Comparison of ENCODE assay signal across 23 cellular contexts in genomic region chr5:59164041-59164830, GRCh38.
A peak's percentile ranks its signal among the peaks of the same experiment; 100 is the strongest.
DNase-seq lines count a peak whose midpoint lies in the region; ATAC-seq and TF ChIP-seq lines count a peak whose summit lies in the region.
"Had no signal": no experiment of that assay in that cellular context is flagged by ENCODE, and none has a peak within 500 bp of the region (broad histone marks: within the 10 kb centered on the region; RNA-seq: fewer than 3 reads in every experiment).

No MANE protein-coding gene starts in this region.

- H3K27ac ChIP-seq in ACC112 (ENCODE audit: low read depth, low read length) = peak overlapping the region; percentile 73
- H3K27ac ChIP-seq in brain microvascular endothelial cell = peak overlapping the region; percentile 69
- H3K27ac ChIP-seq: ascending aorta, coronary artery, spleen had no signal

- peak overlapping the region; percentile 90 for H2AFZ ChIP-seq in ACC112 (ENCODE audit: low read length, unreplicated experiment)

- peak overlapping the region; percentile 27; the same call in 1 of the 2 replicates for H3K4me3 ChIP-seq in ACC112 (ENCODE audit: low read depth, low read length)
- no peak overlapping the region for H3K4me3 ChIP-seq in brain microvascular endothelial cell (ENCODE audit: low read depth, low read length)
- H3K4me3 ChIP-seq in fibroblast of the aortic adventitia (ENCODE audit: low read depth, low read length) = no peak overlapping the region
- H3K4me3 ChIP-seq: ascending aorta, coronary artery, spleen had no signal

- TF ChIP-seq CTCF in brain microvascular endothelial cell (IDR thresholded peaks at IDR 0.05; ENCODE audit: low read depth, low read length, missing control alignments) (no peak), fibroblast of the aortic adventitia (IDR thresholded peaks at IDR 0.05; ENCODE audit: insufficient read depth, low read length) (no peak)

- H3K36me3 ChIP-seq in ACC112 (ENCODE audit: insufficient read depth, low read length) (no peaks in the 10 kb centered on the region), brain microvascular endothelial cell (replicated peaks) (no peaks in the 10 kb centered on the region)
- H3K36me3 ChIP-seq: ascending aorta, spleen had no signal

- H3K27me3 ChIP-seq in ACC112 (ENCODE audit: insufficient read depth, low read length) (no peaks in the 10 kb centered on the region), brain microvascular endothelial cell (replicated peaks) (no peaks in the 10 kb centered on the region)
- H3K27me3 ChIP-seq: ascending aorta, spleen had no signal

- H3K79me2 ChIP-seq in ACC112 (ENCODE audit: control insufficient read depth, insufficient read depth, low read length, unreplicated experiment) = no peaks in the 10 kb centered on the region

- H3K4me1 ChIP-seq in ACC112 (ENCODE audit: control insufficient read depth, insufficient read depth, low read length, unreplicated experiment) = peaks cover 13% of the 10 kb centered on the region
- H3K4me1 ChIP-seq: ascending aorta, spleen had no signal

- no peak for ATAC-seq in GM18861 (IDR thresholded peaks at IDR 0.05; ENCODE audit: unreplicated experiment)
- ATAC-seq: left ventricle myocardium superior had no signal

- in situ Hi-C loops in brain microvascular endothelial cell (cut with HindIII; ENCODE audit: low pct_ligation_motif_present, low sequenced_read_pairs) = no loop called here

- DNase-seq in ELR (ENCODE audit: low read depth) (peak; percentile 45), brain microvascular endothelial cell (peak; percentile 22), fibroblast of the aortic adventitia (ENCODE audit: low read depth) (peak; percentile 25), DMS79 treated with DMSO at 0.1 percent for 48 hours (lab: John Stamatoyannopoulos, UW) (no peak), glomerular visceral epithelial cell (ENCODE audit: extremely low spot score) (no peak)
- DNase-seq in activated CD4-positive, CD25-positive, alpha-beta regulatory T cell treated with anti-CD3 and anti-CD28 coated beads, Interleukin-2, amount 50 U/mL, for 72 hours = no peak
- DNase-seq: activated CD4-positive, alpha-beta T cell treated with anti-CD3 and anti-CD28 coated beads, Interleukin-2, amount 10 ng/mL, durations not matched to agents 7 days and 5 days; activated naive CD4-positive, alpha-beta T cell treated with anti-CD3 and anti-CD28 coated beads, Interleukin-2, amount 10 ng/mL, durations not matched to agents 7 days and 5 days; activated T-cell treated with anti-CD3 and anti-CD28 coated beads, Interleukin-2, amount 50 U/mL, for 1 hour; Calu3; glutamatergic neuron; left ventricle myocardium superior; NCI-H1092; NCI-H2081; NCI-H510A; RPMI8226; spleen; stimulated activated CD4-positive, alpha-beta T cell treated with anti-CD3 and anti-CD28 coated beads, Interleukin-4, amount 100 ng/mL, for 4 hours; SW 1271 had no signal

Comparison
In these comparisons a context has a peak if more than half of its experiments do, and no peak if none do; other contexts are left out.
1. DNase-seq: peak in ELR (single experiment), brain microvascular endothelial cell (single experiment) and fibroblast of the aortic adventitia (single experiment); none in DMS79 treated with DMSO at 0.1 percent for 48 hours (single experiment), glomerular visceral epithelial cell (single experiment) and activated CD4-positive, CD25-positive, alpha-beta regulatory T cell treated with anti-CD3 and anti-CD28 coated beads, Interleukin-2, amount 50 U/mL, for 72 hours (single experiment).